23 cellular contexts compared by ENCODE assay signal in the genomic region with DNA sequence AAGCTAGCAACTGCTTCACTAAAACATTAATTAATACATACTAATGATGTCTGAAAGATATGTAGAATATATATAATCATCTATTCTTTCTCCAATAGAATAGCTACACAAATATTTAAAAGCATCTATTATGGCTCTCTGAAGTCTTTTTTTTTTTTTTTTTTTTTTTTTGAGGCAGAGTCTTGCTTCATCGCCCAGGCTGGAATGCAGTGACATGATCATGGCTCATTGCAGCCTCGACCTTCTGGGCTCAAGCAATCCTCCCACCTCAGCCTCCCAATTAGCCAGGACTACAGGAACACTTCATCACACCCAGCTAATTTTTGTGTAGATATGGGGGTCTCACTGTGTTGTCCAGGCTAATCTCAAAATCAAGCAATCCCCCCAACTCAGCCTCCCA.
"Had no signal": no experiment of that assay in that cellular context is flagged by ENCODE, and none has a peak within 500 bp of the region (broad histone marks: within the 10 kb centered on the region; RNA-seq: fewer than 3 reads in every experiment).

No MANE protein-coding gene starts in this region.

- H3K36me3 Mint-ChIP-seq: memory B cell; natural killer cell treated with Interleukin-12 subunit alpha and Interleukin-12 subunit beta and Interleukin-15 and Interleukin-18, amount 100 ng/mL, for 72 hours; neural progenitor cell; type B pancreatic cell had no signal

- H3K4me1 Mint-ChIP-seq: memory B cell, neural progenitor cell had no signal

- H3K27me3 Mint-ChIP-seq: natural killer cell treated with Interleukin-12 subunit alpha and Interleukin-12 subunit beta and Interleukin-15 and Interleukin-18, amount 100 ng/mL, for 72 hours; progenitor cell of endocrine pancreas; type B pancreatic cell had no signal

- H3K9me3 ChIP-seq: esophagus squamous epithelium, lower lobe of right lung, pancreas had no signal

- H3K4me3 ChIP-seq: esophagus squamous epithelium, heart right ventricle, left ventricle myocardium inferior, lower lobe of right lung, neural progenitor cell, pancreas, smooth muscle cell had no signal

- DNase-seq: cortex of kidney; effector memory CD4-positive, alpha-beta T cell; esophagus squamous epithelium; heart right ventricle; hypothalamus; left cardiac atrium; left ventricle myocardium inferior; lower lobe of right lung; midbrain; occipital lobe; pancreas; right cardiac atrium; stimulated activated CD4-positive, alpha-beta T cell treated with anti-CD3 and anti-CD28 coated beads, Interleukin-2, amount 100 ng/mL, for 48 hours; stimulated activated naive CD4-positive, alpha-beta T cell treated with Interleukin-2 at 50 U/mL for 16 hours had no signal

- H3K27ac Mint-ChIP-seq: memory B cell; natural killer cell treated with Interleukin-12 subunit alpha and Interleukin-12 subunit beta and Interleukin-15 and Interleukin-18, amount 100 ng/mL, for 72 hours; neural progenitor cell; progenitor cell of endocrine pancreas; type B pancreatic cell had no signal

- H3K27ac ChIP-seq: esophagus squamous epithelium, heart right ventricle, left ventricle myocardium inferior, lower lobe of right lung, neural progenitor cell, pancreas had no signal

- H3K4me2 ChIP-seq: neural progenitor cell, smooth muscle cell had no signal

- H3K4me3 Mint-ChIP-seq: memory B cell; natural killer cell treated with Interleukin-12 subunit alpha and Interleukin-12 subunit beta and Interleukin-15 and Interleukin-18, amount 100 ng/mL, for 72 hours; neural progenitor cell; type B pancreatic cell had no signal

- H3K9me3 Mint-ChIP-seq: neural progenitor cell, type B pancreatic cell had no signal

- FAIRE-seq: endometrium, frontal cortex, pancreas, urothelium cell line had no signal

- ATAC-seq: heart right ventricle; left cardiac atrium; lower lobe of right lung; natural killer cell treated with Interleukin-12 subunit alpha and Interleukin-12 subunit beta and Interleukin-15 and Interleukin-18, amount 100 ng/mL, for 72 hours; pancreas; right cardiac atrium had no signal

- H3K4me1 ChIP-seq: esophagus squamous epithelium, heart right ventricle, left ventricle myocardium inferior, lower lobe of right lung, neural progenitor cell, pancreas had no signal
